ENCODE assay signal across 8 cellular contexts in the genomic region with DNA sequence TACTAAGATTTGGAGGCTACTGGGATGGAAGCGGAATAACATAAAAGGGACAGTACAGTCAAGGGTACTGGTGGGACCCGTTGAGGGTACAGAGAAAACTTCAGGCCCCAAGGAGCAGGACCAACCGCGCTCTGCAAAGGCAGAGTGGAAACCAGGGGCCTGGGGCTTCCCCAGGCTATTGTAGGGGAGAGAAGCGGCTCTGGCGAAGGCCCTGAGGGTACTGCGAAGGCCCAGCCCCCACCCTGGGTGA. TPM values are rescaled to one million over a fixed set of nuclear protein-coding genes. Genes with fewer than 3 reads are reported as not detected.
DNase-seq lines count a peak whose midpoint lies in the region; TF ChIP-seq lines count a peak whose summit lies in the region.
"Had no signal": no experiment of that assay in that cellular context is flagged by ENCODE, and none has a peak within 500 bp of the region (broad histone marks: within the 10 kb centered on the region; RNA-seq: fewer than 3 reads in every experiment).

No MANE protein-coding gene starts in this region.

- H3K36me3 Mint-ChIP-seq in IgD-negative memory B cell (peaks cover 1% of the 10 kb centered on the region), progenitor cell of endocrine pancreas (ENCODE audit: insufficient read depth) (peaks cover 2% of the 10 kb centered on the region)
- peaks cover 13% of the 10 kb centered on the region for H3K36me3 Mint-ChIP-seq in dendritic cell treated with granulocyte-macrophage colony-stimulating factor and Interleukin-4, amounts not matched to agents 40 ng/mL and 50 ng/mL, for 4 days (ENCODE audit: low read depth)

- H3K4me3 Mint-ChIP-seq in IgD-negative memory B cell (peak overlapping the region in 3 of 4 donors; percentile 68 to 81 (median 71)), progenitor cell of endocrine pancreas (ENCODE audit: low read depth) (peak overlapping the region; percentile 71)
- H3K4me3 Mint-ChIP-seq in dendritic cell treated with granulocyte-macrophage colony-stimulating factor and Interleukin-4, amounts not matched to agents 40 ng/mL and 50 ng/mL, for 4 days, result peak overlapping the region; percentile 42

- no peak overlapping the region for H3K27ac Mint-ChIP-seq in IgD-negative memory B cell
- peak overlapping the region; percentile 12 for H3K27ac Mint-ChIP-seq in dendritic cell treated with granulocyte-macrophage colony-stimulating factor and Interleukin-4, amounts not matched to agents 40 ng/mL and 50 ng/mL, for 4 days
- H3K27ac Mint-ChIP-seq in progenitor cell of endocrine pancreas, result peak overlapping the region; percentile 37

- intact Hi-C loops in dendritic cell treated with granulocyte-macrophage colony-stimulating factor and Interleukin-4, amounts not matched to agents 40 ng/mL and 50 ng/mL, for 4 days (cut with micrococcal nuclease), result no loop called here

- H3K27me3 Mint-ChIP-seq in IgD-negative memory B cell (no peaks in the 10 kb centered on the region), progenitor cell of endocrine pancreas (peaks cover 13% of the 10 kb centered on the region)
- H3K27me3 Mint-ChIP-seq in dendritic cell treated with granulocyte-macrophage colony-stimulating factor and Interleukin-4, amounts not matched to agents 40 ng/mL and 50 ng/mL, for 4 days, result peaks cover 18% of the 10 kb centered on the region

- DNase-seq in progenitor cell of endocrine pancreas (ENCODE audit: low spot score, unreplicated experiment), result no peak
- DNase-seq in GM03348 (ENCODE audit: low spot score), result no peak
- no peak for DNase-seq in NCI-H69 (lab: John Stamatoyannopoulos, UW)
- no peak for DNase-seq in hypothalamus (lab: John Stamatoyannopoulos, UW)
- DNase-seq: NCI-H1092 treated with DMSO at 0.1 percent for 48 hours; stimulated activated CD8-positive, alpha-beta memory T cell treated with anti-CD3 and anti-CD28 coated beads, Interleukin-4, amount 100 ng/mL, for 48 hours had no signal

- H3K4me1 Mint-ChIP-seq in IgD-negative memory B cell, result peaks cover 0 to 6% (median 4%) of the 10 kb centered on the region in 3 donors
- H3K4me1 Mint-ChIP-seq in dendritic cell treated with granulocyte-macrophage colony-stimulating factor and Interleukin-4, amounts not matched to agents 40 ng/mL and 50 ng/mL, for 4 days (ENCODE audit: low read depth), result peaks cover 37% of the 10 kb centered on the region
- H3K4me1 Mint-ChIP-seq in progenitor cell of endocrine pancreas (ENCODE audit: low read depth), result peaks cover 5% of the 10 kb centered on the region

- no peak for TF ChIP-seq CTCF in progenitor cell of endocrine pancreas (IDR thresholded peaks at IDR 0.05; ENCODE audit: unreplicated experiment)

- no peaks in the 10 kb centered on the region for H3K9me3 Mint-ChIP-seq in IgD-negative memory B cell
- H3K9me3 Mint-ChIP-seq in dendritic cell treated with granulocyte-macrophage colony-stimulating factor and Interleukin-4, amounts not matched to agents 40 ng/mL and 50 ng/mL, for 4 days, result no peaks in the 10 kb centered on the region
- no peaks in the 10 kb centered on the region for H3K9me3 Mint-ChIP-seq in progenitor cell of endocrine pancreas (ENCODE audit: low read depth)

RNA-seq across cellular contexts. Expression of gene TPM2, which starts 0.4 kb away (rescaled TPM):
- polyA plus RNA-seq in IgD-negative memory B cell, result not detected
- 24.3 and 32.4 TPM in 2 replicates for total RNA-seq in progenitor cell of endocrine pancreas

RNA-seq across cellular contexts. Expression of gene CA9, which starts 15.5 kb away (rescaled TPM):
- polyA plus RNA-seq in IgD-negative memory B cell, result not detected
- 0.31 and 0.49 TPM in 2 replicates for total RNA-seq in progenitor cell of endocrine pancreas

RNA-seq across cellular contexts. Expression of gene ARHGEF39, which starts 24.3 kb away (rescaled TPM):
- 0.64 TPM for polyA plus RNA-seq in IgD-negative memory B cell
- total RNA-seq in progenitor cell of endocrine pancreas, result 9.1 and 10.4 TPM in 2 replicates

RNA-seq across cellular contexts. Expression of gene CCDC107, which starts 31.2 kb away (rescaled TPM):
- 77.4 TPM for polyA plus RNA-seq in IgD-negative memory B cell
- 17.2 and 18.8 TPM in 2 replicates for total RNA-seq in progenitor cell of endocrine pancreas

RNA-seq across cellular contexts. Expression of gene RMRP, which starts 31.5 kb away (rescaled TPM):
- polyA plus RNA-seq in IgD-negative memory B cell, result 30.5 TPM
- total RNA-seq in progenitor cell of endocrine pancreas, result 15,251 and 16,487 TPM in 2 replicates

Comparison
In these comparisons a context has a peak if more than half of its experiments do, and no peak if none do; other contexts are left out.
1. H3K27ac Mint-ChIP-seq: peak in dendritic cell treated with granulocyte-macrophage colony-stimulating factor and Interleukin-4, amounts not matched to agents 40 ng/mL and 50 ng/mL, for 4 days (single experiment) and progenitor cell of endocrine pancreas (single experiment); none in IgD-negative memory B cell (0 of 3).
2. Peak in every context shown above with its lines, with median percentiles within 50 percentile points of each other: H3K4me3 Mint-ChIP-seq.